In genomic region chr20:50293244-50294139, GRCh38 we compare ENCODE assay signal across 12 cellular contexts.
DNase-seq lines count a peak whose midpoint lies in the region; ATAC-seq and TF ChIP-seq lines count a peak whose summit lies in the region.
"Had no signal": no experiment of that assay in that cellular context is flagged by ENCODE, and none has a peak within 500 bp of the region (broad histone marks: within the 10 kb centered on the region; RNA-seq: fewer than 3 reads in every experiment).

No MANE protein-coding gene starts in this region.

- DNase-seq in CD14-positive monocyte (ENCODE audit: low spot score) (no peak), ascending aorta (ENCODE audit: low spot score in 2 of 2) (no peak), left lobe of liver (ENCODE audit: low spot score) (no peak), cerebellum (ENCODE audit: low spot score) (no peak)
- DNase-seq: activated naive CD4-positive, alpha-beta T cell treated with anti-CD3 and anti-CD28 coated beads for 36 hours; NCI-H2171 treated with DMSO at 0.1 percent for 48 hours had no signal

- no peak for TF ChIP-seq CTCF in CD14-positive monocyte (IDR thresholded peaks at IDR 0.05)
- no peak for TF ChIP-seq CTCF in ascending aorta (IDR thresholded peaks at IDR 0.05)

- peaks cover 70% of the 10 kb centered on the region for H3K4me1 Mint-ChIP-seq in CD14-positive monocyte

- no peaks in the 10 kb centered on the region for H3K27me3 ChIP-seq in ascending aorta
- no peaks in the 10 kb centered on the region for H3K27me3 ChIP-seq in skeletal muscle tissue (ENCODE audit: control insufficient read depth in 3 of 3, insufficient read depth in 3 of 3, low read length in 3 of 3)
- H3K27me3 ChIP-seq: MG63 had no signal

- no peak overlapping the region for H3K4me3 Mint-ChIP-seq in CD14-positive monocyte
- H3K4me3 Mint-ChIP-seq: activated naive CD4-positive, alpha-beta T cell treated with anti-CD3 and anti-CD28 coated beads for 36 hours; B cell had no signal

- H3K27ac ChIP-seq in ascending aorta (peak overlapping the region; percentile 42 to 79), skeletal muscle tissue (ENCODE audit: low read depth, low read length) (peak overlapping the region; percentile 91)

- no peaks in the 10 kb centered on the region for H3K9me3 Mint-ChIP-seq in CD14-positive monocyte
- H3K9me3 Mint-ChIP-seq: activated naive CD4-positive, alpha-beta T cell treated with anti-CD3 and anti-CD28 coated beads for 36 hours had no signal

- H3K4me1 ChIP-seq in ascending aorta (peaks cover 8 to 15% of the 10 kb centered on the region in 2 donors), skeletal muscle tissue (ENCODE audit: control insufficient read depth in 3 of 3, insufficient read depth in 3 of 3, low read length in 3 of 3) (peaks cover 20 to 39% (median 22%) of the 10 kb centered on the region in 3 donors)

- H3K27ac Mint-ChIP-seq in CD14-positive monocyte = peak overlapping the region; percentile 48 to 93 (median 88)
- H3K27ac Mint-ChIP-seq: activated naive CD4-positive, alpha-beta T cell treated with anti-CD3 and anti-CD28 coated beads for 36 hours; B cell had no signal

- H3K9ac ChIP-seq in skeletal muscle tissue (ENCODE audit: low read depth in 1 of 3, low read length in 3 of 3) = peak overlapping the region in 2 of 3 donors; percentile 65 to 73

- no peaks in the 10 kb centered on the region for H3K36me3 ChIP-seq in ascending aorta
- H3K36me3 ChIP-seq in skeletal muscle tissue (ENCODE audit: control insufficient read depth in 3 of 3, insufficient read depth in 3 of 3, low read length in 3 of 3) = no peaks in the 10 kb centered on the region
- H3K36me3 ChIP-seq: MG63 had no signal

- H3K4me3 ChIP-seq in ascending aorta (no peak overlapping the region), skeletal muscle tissue (ENCODE audit: low read length in 3 of 3) (peak overlapping the region in 2 of 3 donors; percentile 1 to 2)
- H3K4me3 ChIP-seq: MG63 had no signal

- no peaks in the 10 kb centered on the region for H3K9me3 ChIP-seq in ascending aorta
- H3K9me3 ChIP-seq in skeletal muscle tissue (ENCODE audit: control insufficient read depth in 3 of 3, low read length in 3 of 3) = no peaks in the 10 kb centered on the region
- H3K9me3 ChIP-seq: MG63 had no signal

- H3K36me3 Mint-ChIP-seq in CD14-positive monocyte = peaks cover 0 to 8% of the 10 kb centered on the region in 2 donors

- H3K27me3 Mint-ChIP-seq in CD14-positive monocyte (ENCODE audit: low read depth in 3 of 3) = peaks cover 0 to 11% (median 6%) of the 10 kb centered on the region in 3 donors

- peak; percentile 26 for ATAC-seq in left lobe of liver
- no peak for ATAC-seq in HG03354 (IDR thresholded peaks at IDR 0.05; ENCODE audit: poor library complexity, severe bottlenecking, unreplicated experiment)
- no peak for ATAC-seq in HG02870 (IDR thresholded peaks at IDR 0.05; ENCODE audit: unreplicated experiment)
- no peak for ATAC-seq in HG03342 (IDR thresholded peaks at IDR 0.05; ENCODE audit: unreplicated experiment)

- intact Hi-C loops in CD14-positive monocyte (cut with micrococcal nuclease) = no loop called here
- intact Hi-C loops in ascending aorta (cut with DNase I) = no loop called here

Comparison
In these comparisons a context has a peak if more than half of its experiments do, and no peak if none do; other contexts are left out.
1. H3K4me3 ChIP-seq: peak in skeletal muscle tissue (2 of 3); none in ascending aorta (0 of 2).